Comparison of ENCODE assay signal across 1 cellular context in genomic region chr14:69101331-69101826, GRCh38.
TF ChIP-seq lines count a peak whose summit lies in the region.

No MANE protein-coding gene starts in this region.

TF ChIP-seq in K562, 482 proteins besides CTCF, POLR2A, EP300 and RAD21 (continued from another document and continues in another):
- TF ChIP-seq CHD7 (IDR thresholded peaks at IDR 0.05; ENCODE audit: low read depth, low read length) (no peak), GTF2F1 (IDR thresholded peaks at IDR 0.05; ENCODE audit: low read depth, low read length) (no peak), FOSL1 (tag; conservative IDR thresholded peaks at IDR 0.05) (peak; percentile 77), ATF2 (CRISPR knock-in tag; IDR thresholded peaks at IDR 0.05) (no peak), ZBTB2 (IDR thresholded peaks at IDR 0.05) (no peak), RBFOX2 (IDR thresholded peaks at IDR 0.05; ENCODE audit: low read depth, low read length) (no peak), JUNB (CRISPR knock-in tag; conservative IDR thresholded peaks at IDR 0.05) (no peak), ZKSCAN1 (IDR thresholded peaks at IDR 0.05; ENCODE audit: low read depth, low read length) (no peak), TBL1XR1 (IDR thresholded peaks at IDR 0.05; ENCODE audit: low read length in 2 of 2) (0 out of 4 replicates have a peak, but pooled peaks of 1 of the 2 experiments have one; percentile 24), SUPT5H (IDR thresholded peaks at IDR 0.05) (no peak), MED1 (CRISPR knock-in tag; IDR thresholded peaks at IDR 0.05; ENCODE audit: borderline replicate concordance) (no peak), CTCFL (IDR thresholded peaks at IDR 0.05; ENCODE audit: borderline replicate concordance, insufficient read depth, low read depth, low read length, poor library complexity, severe bottlenecking) (peak; percentile 66), HLTF (IDR thresholded peaks at IDR 0.05) (no peak), MTA3 (IDR thresholded peaks at IDR 0.05; ENCODE audit: borderline replicate concordance) (0 out of 2 replicates have a peak, but pooled peaks have one; percentile 45), ZNF239 (CRISPR knock-in tag; IDR thresholded peaks at IDR 0.05) (no peak), TAF15 (IDR thresholded peaks at IDR 0.05; ENCODE audit: low read depth, low read length) (no peak), PCBP1 (IDR thresholded peaks at IDR 0.05; ENCODE audit: low read depth, low read length, poor library complexity, severe bottlenecking) (no peak), CEBPG (CRISPR knock-in tag; IDR thresholded peaks at IDR 0.05) (peak; percentile 97), CEBPG (tag; conservative IDR thresholded peaks at IDR 0.05 in 1 of 2, IDR thresholded peaks at IDR 0.05 in 1 of 2) (peak; percentile 87 to 97), SRSF3 (IDR thresholded peaks at IDR 0.05; ENCODE audit: insufficient read depth, low read length) (no peak), MNT (conservative IDR thresholded peaks at IDR 0.05) (0 out of 4 replicates have a peak, but pooled peaks of 1 of the 2 experiments have one; percentile 14), TCF7L2 (IDR thresholded peaks at IDR 0.05; ENCODE audit: low read depth, low read length) (no peak), SMARCE1 (IDR thresholded peaks at IDR 0.05) (0 out of 2 replicates have a peak, but pooled peaks have one; percentile 13), CHD4 (IDR thresholded peaks at IDR 0.05; ENCODE audit: insufficient read depth, insufficient replicate concordance, low read depth, low read length, poor library complexity, severe bottlenecking) (no peak)
- TF ChIP-seq, protein P1, sequence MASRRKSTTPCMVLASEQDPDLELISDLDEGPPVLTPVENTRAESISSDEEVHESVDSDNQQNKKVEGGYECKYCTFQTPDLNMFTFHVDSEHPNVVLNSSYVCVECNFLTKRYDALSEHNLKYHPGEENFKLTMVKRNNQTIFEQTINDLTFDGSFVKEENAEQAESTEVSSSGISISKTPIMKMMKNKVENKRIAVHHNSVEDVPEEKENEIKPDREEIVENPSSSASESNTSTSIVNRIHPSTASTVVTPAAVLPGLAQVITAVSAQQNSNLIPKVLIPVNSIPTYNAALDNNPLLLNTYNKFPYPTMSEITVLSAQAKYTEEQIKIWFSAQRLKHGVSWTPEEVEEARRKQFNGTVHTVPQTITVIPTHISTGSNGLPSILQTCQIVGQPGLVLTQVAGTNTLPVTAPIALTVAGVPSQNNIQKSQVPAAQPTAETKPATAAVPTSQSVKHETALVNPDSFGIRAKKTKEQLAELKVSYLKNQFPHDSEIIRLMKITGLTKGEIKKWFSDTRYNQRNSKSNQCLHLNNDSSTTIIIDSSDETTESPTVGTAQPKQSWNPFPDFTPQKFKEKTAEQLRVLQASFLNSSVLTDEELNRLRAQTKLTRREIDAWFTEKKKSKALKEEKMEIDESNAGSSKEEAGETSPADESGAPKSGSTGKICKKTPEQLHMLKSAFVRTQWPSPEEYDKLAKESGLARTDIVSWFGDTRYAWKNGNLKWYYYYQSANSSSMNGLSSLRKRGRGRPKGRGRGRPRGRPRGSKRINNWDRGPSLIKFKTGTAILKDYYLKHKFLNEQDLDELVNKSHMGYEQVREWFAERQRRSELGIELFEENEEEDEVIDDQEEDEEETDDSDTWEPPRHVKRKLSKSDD (conservative IDR thresholded peaks at IDR 0.05; ENCODE audit: low read length) = no peak
- TF ChIP-seq, protein P2, sequence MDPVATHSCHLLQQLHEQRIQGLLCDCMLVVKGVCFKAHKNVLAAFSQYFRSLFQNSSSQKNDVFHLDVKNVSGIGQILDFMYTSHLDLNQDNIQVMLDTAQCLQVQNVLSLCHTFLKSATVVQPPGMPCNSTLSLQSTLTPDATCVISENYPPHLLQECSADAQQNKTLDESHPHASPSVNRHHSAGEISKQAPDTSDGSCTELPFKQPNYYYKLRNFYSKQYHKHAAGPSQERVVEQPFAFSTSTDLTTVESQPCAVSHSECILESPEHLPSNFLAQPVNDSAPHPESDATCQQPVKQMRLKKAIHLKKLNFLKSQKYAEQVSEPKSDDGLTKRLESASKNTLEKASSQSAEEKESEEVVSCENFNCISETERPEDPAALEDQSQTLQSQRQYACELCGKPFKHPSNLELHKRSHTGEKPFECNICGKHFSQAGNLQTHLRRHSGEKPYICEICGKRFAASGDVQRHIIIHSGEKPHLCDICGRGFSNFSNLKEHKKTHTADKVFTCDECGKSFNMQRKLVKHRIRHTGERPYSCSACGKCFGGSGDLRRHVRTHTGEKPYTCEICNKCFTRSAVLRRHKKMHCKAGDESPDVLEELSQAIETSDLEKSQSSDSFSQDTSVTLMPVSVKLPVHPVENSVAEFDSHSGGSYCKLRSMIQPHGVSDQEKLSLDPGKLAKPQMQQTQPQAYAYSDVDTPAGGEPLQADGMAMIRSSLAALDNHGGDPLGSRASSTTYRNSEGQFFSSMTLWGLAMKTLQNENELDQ (CRISPR knock-in tag; IDR thresholded peaks at IDR 0.05; ENCODE audit: borderline replicate concordance) = no peak
- TF ChIP-seq, protein P3, sequence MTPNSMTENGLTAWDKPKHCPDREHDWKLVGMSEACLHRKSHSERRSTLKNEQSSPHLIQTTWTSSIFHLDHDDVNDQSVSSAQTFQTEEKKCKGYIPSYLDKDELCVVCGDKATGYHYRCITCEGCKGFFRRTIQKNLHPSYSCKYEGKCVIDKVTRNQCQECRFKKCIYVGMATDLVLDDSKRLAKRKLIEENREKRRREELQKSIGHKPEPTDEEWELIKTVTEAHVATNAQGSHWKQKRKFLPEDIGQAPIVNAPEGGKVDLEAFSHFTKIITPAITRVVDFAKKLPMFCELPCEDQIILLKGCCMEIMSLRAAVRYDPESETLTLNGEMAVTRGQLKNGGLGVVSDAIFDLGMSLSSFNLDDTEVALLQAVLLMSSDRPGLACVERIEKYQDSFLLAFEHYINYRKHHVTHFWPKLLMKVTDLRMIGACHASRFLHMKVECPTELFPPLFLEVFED (CRISPR knock-in tag; conservative IDR thresholded peaks at IDR 0.05) = no peak
